Comparison of ENCODE assay signal across 18 cellular contexts in the genomic region with DNA sequence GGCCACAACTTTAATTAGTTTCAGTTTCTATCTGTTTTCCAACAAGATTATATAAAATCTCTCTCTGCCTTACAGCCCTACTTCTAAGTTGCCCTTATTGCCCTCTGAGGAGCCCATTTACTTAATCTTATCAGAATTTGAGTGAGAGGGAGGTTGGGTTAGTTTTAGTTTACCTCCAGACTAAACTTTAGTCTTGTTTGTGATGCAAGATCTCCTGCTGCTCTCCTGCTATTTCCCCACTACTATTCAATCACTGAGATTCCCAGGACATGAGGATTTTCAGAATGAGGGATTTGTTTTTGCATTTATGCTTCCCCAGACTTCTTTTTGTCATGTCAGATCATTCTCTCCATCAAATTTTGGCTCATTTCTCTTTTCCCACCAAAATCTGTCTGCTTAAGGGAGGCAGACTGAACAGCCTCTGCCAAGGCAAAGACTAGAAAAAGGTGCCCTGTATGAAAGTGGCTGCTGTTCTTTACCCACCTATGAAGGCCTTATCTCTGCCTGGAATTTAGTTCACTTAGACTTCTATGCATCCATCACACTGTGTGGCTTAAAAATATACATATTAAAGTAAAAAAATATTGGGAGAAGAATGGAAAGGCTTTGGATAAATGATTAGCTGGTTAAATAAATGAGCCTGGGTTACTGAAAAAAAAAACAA.
"Had no signal": no experiment of that assay in that cellular context is flagged by ENCODE, and none has a peak within 500 bp of the region (broad histone marks: within the 10 kb centered on the region; RNA-seq: fewer than 3 reads in every experiment).

No MANE protein-coding gene starts in this region.

- H3K27ac Mint-ChIP-seq: activated CD4-positive, alpha-beta T cell treated with anti-CD3 and anti-CD28 coated beads, Interleukin-2, amount 10 ng/mL, durations not matched to agents 7 days and 5 days; activated naive CD4-positive, alpha-beta T cell treated with anti-CD3 and anti-CD28 coated beads, Interleukin-2, amount 10 ng/mL, durations not matched to agents 7 days and 5 days; activated T-helper 17 cell treated with anti-CD3 and anti-CD28 coated beads, Interleukin-2, amount 50 U/mL, for 72 hours; naive B cell; stimulated activated effector memory CD8-positive, alpha-beta T cell treated with anti-CD3 and anti-CD28 coated beads, Interleukin-12 subunit alpha, Interleukin-12 subunit beta, amount 100 ng/mL, for 72 hours; T-helper 17 cell had no signal

- H3K36me3 ChIP-seq: adrenal gland, brain microvascular endothelial cell, esophagus muscularis mucosa, heart right ventricle, tibial artery, uterus had no signal

- H3K4me1 ChIP-seq: adrenal gland, esophagus muscularis mucosa, heart right ventricle, tibial artery, uterus had no signal

- H3K27me3 Mint-ChIP-seq: activated CD4-positive, alpha-beta T cell treated with anti-CD3 and anti-CD28 coated beads, Interleukin-2, amount 10 ng/mL, durations not matched to agents 7 days and 5 days; activated naive CD4-positive, alpha-beta T cell treated with anti-CD3 and anti-CD28 coated beads, Interleukin-2, amount 10 ng/mL, durations not matched to agents 7 days and 5 days; activated T-helper 17 cell treated with anti-CD3 and anti-CD28 coated beads, Interleukin-2, amount 50 U/mL, for 72 hours; naive B cell; T-helper 17 cell had no signal

- DNase-seq: activated CD4-positive, alpha-beta T cell treated with anti-CD3 and anti-CD28 coated beads, Interleukin-2, amount 10 ng/mL, durations not matched to agents 7 days and 5 days; activated CD4-positive, CD25-positive, alpha-beta regulatory T cell; activated CD8-positive, alpha-beta memory T cell treated with anti-CD3 and anti-CD28 coated beads for 24 hours; activated naive CD4-positive, alpha-beta T cell treated with anti-CD3 and anti-CD28 coated beads, Interleukin-2, amount 10 ng/mL, durations not matched to agents 7 days and 5 days; adrenal gland; brain microvascular endothelial cell; foreskin melanocyte; heart right ventricle; naive B cell; retina; T-helper 17 cell; tibial artery; uterus had no signal

- H3K27ac ChIP-seq: adrenal gland, brain microvascular endothelial cell, esophagus muscularis mucosa, heart right ventricle, skin epidermis, tibial artery, uterus had no signal

- H3K4me3 Mint-ChIP-seq: activated CD4-positive, alpha-beta T cell treated with anti-CD3 and anti-CD28 coated beads, Interleukin-2, amount 10 ng/mL, durations not matched to agents 7 days and 5 days; activated naive CD4-positive, alpha-beta T cell treated with anti-CD3 and anti-CD28 coated beads, Interleukin-2, amount 10 ng/mL, durations not matched to agents 7 days and 5 days; activated T-helper 17 cell treated with anti-CD3 and anti-CD28 coated beads, Interleukin-2, amount 50 U/mL, for 72 hours; naive B cell; stimulated activated effector memory CD8-positive, alpha-beta T cell treated with anti-CD3 and anti-CD28 coated beads, Interleukin-12 subunit alpha, Interleukin-12 subunit beta, amount 100 ng/mL, for 72 hours; T-helper 17 cell had no signal

- ATAC-seq: activated T-helper 17 cell treated with anti-CD3 and anti-CD28 coated beads, Interleukin-2, amount 50 U/mL, for 72 hours; heart right ventricle; stimulated activated effector memory CD8-positive, alpha-beta T cell treated with anti-CD3 and anti-CD28 coated beads, Interleukin-12 subunit alpha, Interleukin-12 subunit beta, amount 100 ng/mL, for 72 hours; T-helper 17 cell had no signal

- H3K27me3 ChIP-seq: adrenal gland, brain microvascular endothelial cell, esophagus muscularis mucosa, heart right ventricle, tibial artery, uterus had no signal

- H3K9me3 Mint-ChIP-seq: activated T-helper 17 cell treated with anti-CD3 and anti-CD28 coated beads, Interleukin-2, amount 50 U/mL, for 72 hours had no signal

- H3K9me3 ChIP-seq: adrenal gland, esophagus muscularis mucosa, tibial artery, uterus had no signal

- H3K36me3 Mint-ChIP-seq: activated naive CD4-positive, alpha-beta T cell treated with anti-CD3 and anti-CD28 coated beads, Interleukin-2, amount 10 ng/mL, durations not matched to agents 7 days and 5 days; naive B cell; stimulated activated effector memory CD8-positive, alpha-beta T cell treated with anti-CD3 and anti-CD28 coated beads, Interleukin-12 subunit alpha, Interleukin-12 subunit beta, amount 100 ng/mL, for 72 hours had no signal

- H3K4me1 Mint-ChIP-seq: activated CD4-positive, alpha-beta T cell treated with anti-CD3 and anti-CD28 coated beads, Interleukin-2, amount 10 ng/mL, durations not matched to agents 7 days and 5 days; activated naive CD4-positive, alpha-beta T cell treated with anti-CD3 and anti-CD28 coated beads, Interleukin-2, amount 10 ng/mL, durations not matched to agents 7 days and 5 days; activated T-helper 17 cell treated with anti-CD3 and anti-CD28 coated beads, Interleukin-2, amount 50 U/mL, for 72 hours; naive B cell; stimulated activated effector memory CD8-positive, alpha-beta T cell treated with anti-CD3 and anti-CD28 coated beads, Interleukin-12 subunit alpha, Interleukin-12 subunit beta, amount 100 ng/mL, for 72 hours; T-helper 17 cell had no signal

- H3K4me3 ChIP-seq: esophagus muscularis mucosa, heart right ventricle, lung, skin epidermis, tibial artery, uterus had no signal
